9 cellular contexts compared by ENCODE assay signal in the genomic region with DNA sequence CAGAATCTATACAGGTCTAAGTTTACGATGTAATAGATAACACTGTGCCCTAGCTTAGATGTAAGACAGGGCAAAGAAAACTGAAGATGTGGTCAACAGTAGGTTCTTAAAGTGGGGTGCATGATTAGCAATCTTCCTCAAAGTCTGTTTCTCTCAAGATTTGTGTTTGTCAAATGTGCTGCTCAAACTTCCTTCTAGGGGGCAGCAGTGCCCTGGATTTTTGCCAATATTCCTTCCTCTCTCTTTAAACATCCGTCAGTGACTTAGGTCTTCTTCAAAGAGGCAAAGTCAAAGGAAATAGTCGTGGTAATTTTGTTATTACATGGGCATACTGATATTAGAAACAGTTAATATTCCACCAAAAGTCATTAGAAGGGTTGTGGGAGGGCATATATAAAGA. TPM values are rescaled to one million over a fixed set of nuclear protein-coding genes. Genes with fewer than 3 reads are reported as not detected.
A peak's percentile ranks its signal among the peaks of the same experiment; 100 is the strongest.
DNase-seq lines count a peak whose midpoint lies in the region; ATAC-seq, FAIRE-seq and TF ChIP-seq lines count a peak whose summit lies in the region.
"Had no signal": no experiment of that assay in that cellular context is flagged by ENCODE, and none has a peak within 500 bp of the region (broad histone marks: within the 10 kb centered on the region; RNA-seq: fewer than 3 reads in every experiment).

No MANE protein-coding gene starts in this region.

- POLR2A ChIA-PET in GM12878 (lab: Charles Lee): no interaction called here

- FAIRE-seq in GM12878 (lab: Jason Lieb, UNC): no peak

- no peaks in the 10 kb centered on the region for H3K27me3 Mint-ChIP-seq in nephron progenitor cell (ENCODE audit: low read depth, poor library complexity)

- H3K4me3 ChIP-seq in GM12865 (ENCODE audit: low read depth, low read length): no peak overlapping the region
- H3K4me3 ChIP-seq in GM12878: no peak overlapping the region

- in situ Hi-C loops in GM12878 (cut with MboI): no loop called here

- intact Hi-C loops in GM12878 (cut with micrococcal nuclease; ENCODE audit: unreplicated experiment): loop anchor here (2.0 to 10.0 kb wide), 2 partner anchors 201 to 519 kb away; no protein-coding TSS in a partner anchor

- TF ChIP-seq RAD21 in GM12878 (IDR thresholded peaks at IDR 0.05; ENCODE audit: insufficient read depth, low read depth, low read length): no peak

- H3K79me2 ChIP-seq in GM12878 (ENCODE audit: control insufficient read depth, insufficient read depth, low read length): no peaks in the 10 kb centered on the region

- CTCF ChIA-PET in GM12878 (lab: Yijun Ruan, JAX): interaction anchor here (0.6 kb wide), 1 partner anchor 96 kb away, joined by 3 read pairs; no protein-coding TSS in a partner anchor

- no peak overlapping the region for H2AFZ ChIP-seq in GM12878 (ENCODE audit: control insufficient read depth, low read depth, low read length)

- peaks cover 10% of the 10 kb centered on the region for H3K4me1 Mint-ChIP-seq in nephron progenitor cell
- H3K4me1 Mint-ChIP-seq: naive thymus-derived CD4-positive, alpha-beta T cell had no signal

- H3K27me3 ChIP-seq in GM12878 (replicated peaks in 1 of 2; ENCODE audit: control insufficient read depth in 2 of 2, insufficient read depth in 2 of 2, low read length in 1 of 2): no peaks in the 10 kb centered on the region

- no peak overlapping the region for H3K9ac ChIP-seq in GM12878 (ENCODE audit: control insufficient read depth, insufficient read depth, low read length)

- no peaks in the 10 kb centered on the region for H3K9me3 Mint-ChIP-seq in nephron progenitor cell

- peak; percentile 43 for ATAC-seq in GM12878
- ATAC-seq: naive thymus-derived CD4-positive, alpha-beta T cell had no signal

- no peak overlapping the region for H3K4me3 Mint-ChIP-seq in nephron progenitor cell
- H3K4me3 Mint-ChIP-seq: naive thymus-derived CD4-positive, alpha-beta T cell had no signal

- no peak overlapping the region for H3K4me2 ChIP-seq in GM12878 (ENCODE audit: control insufficient read depth, insufficient read depth)

- WGBS in GM12878 (ENCODE audit: insufficient coverage, insufficient replicate concordance, low lambda C conversion rate, missing lambda C conversion rate): 30% methylated on average over 3 of the region's 3 CpGs

- SMC1A ChIA-PET in GM12878 (lab: Charles Lee; ENCODE audit: uncharacterized antibody, unreplicated experiment): no interaction called here

- peak; percentile 4 for DNase-seq in GM12865 (ENCODE audit: low read depth)
- no peak for DNase-seq in GM12878 (ENCODE audit: low read depth, low spot score)
- peak; percentile 33 for DNase-seq in nephron progenitor cell
- no peak for DNase-seq in COLO668 (lab: John Stamatoyannopoulos, UW; ENCODE audit: unreplicated experiment)
- no peak for DNase-seq in ureter (ENCODE audit: low spot score)
- DNase-seq in amniotic stem cell (lab: John Stamatoyannopoulos, UW): no peak
- DNase-seq: foreskin fibroblast; naive thymus-derived CD4-positive, alpha-beta T cell had no signal

- no peak overlapping the region for H3K27ac ChIP-seq in GM12878 (ENCODE audit: control insufficient read depth, insufficient read depth)

- BruUV-seq in GM12878 (replicated peaks; lab: Mats Ljungman, UMichigan): no TSS peak

- no peak for TF ChIP-seq EP300 in GM12878 (IDR thresholded peaks at IDR 0.05; ENCODE audit: borderline replicate concordance in 1 of 2, control insufficient read depth in 1 of 2, low read depth in 2 of 2, low read length in 2 of 2)

- H3K27ac Mint-ChIP-seq in nephron progenitor cell: no peak overlapping the region
- H3K27ac Mint-ChIP-seq: naive thymus-derived CD4-positive, alpha-beta T cell had no signal

- no peak for TF ChIP-seq POLR2A in GM12878 (IDR thresholded peaks at IDR 0.05; ENCODE audit: low read depth, low read length)

- H3K9me3 ChIP-seq in GM12878 (replicated peaks; ENCODE audit: control insufficient read depth, insufficient read depth, low read length): no peaks in the 10 kb centered on the region

- H3K36me3 Mint-ChIP-seq in nephron progenitor cell (ENCODE audit: low read depth): no peaks in the 10 kb centered on the region
- H3K36me3 Mint-ChIP-seq: naive thymus-derived CD4-positive, alpha-beta T cell had no signal

- H3K36me3 ChIP-seq in GM12878 (ENCODE audit: control insufficient read depth in 2 of 2, insufficient read depth in 2 of 2, low read length in 1 of 2): no peaks in the 10 kb centered on the region

- TF ChIP-seq CTCF in GM12865 (IDR thresholded peaks at IDR 0.05; ENCODE audit: insufficient read depth, low read depth, low read length, missing control alignments): peak; percentile 11
- TF ChIP-seq CTCF in LNCAP (IDR thresholded peaks at IDR 0.05): peak; percentile 12; the same call in 1 of the 2 replicates
- TF ChIP-seq CTCF in GM12878 (IDR thresholded peaks at IDR 0.05 in 2 of 3, conservative IDR thresholded peaks at IDR 0.05 in 1 of 3; ENCODE audit: control insufficient read depth in 2 of 3, extremely low read depth in 1 of 3, insufficient read depth in 1 of 3, low read depth in 3 of 3, low read length in 3 of 3): peak; percentile 3 to 41 (median 27); a peak in 1 of 6 replicates
- peak; percentile 53 for TF ChIP-seq CTCF in nephron progenitor cell (IDR thresholded peaks at IDR 0.05)

- RAD21 ChIA-PET in GM12878 (lab: Charles Lee; ENCODE audit: unreplicated experiment): no interaction called here

- no peaks in the 10 kb centered on the region for H3K4me1 ChIP-seq in GM12878 (ENCODE audit: control insufficient read depth, insufficient read depth, low read length)

- no peaks in the 10 kb centered on the region for H4K20me1 ChIP-seq in GM12878 (ENCODE audit: control insufficient read depth, insufficient read depth)

TF ChIP-seq in GM12878, 131 proteins besides CTCF, POLR2A, EP300 and RAD21:
- no peak for TF ChIP-seq CEBPB (IDR thresholded peaks at IDR 0.05; ENCODE audit: borderline replicate concordance in 1 of 2, low read depth in 2 of 2, low read length in 2 of 2)
- peak; percentile 22; the same call in 1 of the 2 replicates for TF ChIP-seq SMC3 (IDR thresholded peaks at IDR 0.05; ENCODE audit: borderline replicate concordance, low read length)

RNA-seq across cellular contexts. Expression of a gene that starts 4.2 kb away (rescaled TPM):
- not detected in 2 replicates for total RNA-seq in GM12878 (2013; cell fraction: nucleolus; rRNA removed)
- total RNA-seq in GM12878 (2014; rRNA removed): not detected in 2 replicates
- not detected in 2 replicates for total RNA-seq in GM12878 (2014; rRNA removed; fragmentation: Illumina TruSeq; extraction: Trizol)
- total RNA-seq in GM12878 (2021): not detected in 2 replicates
- not detected for polyA plus RNA-seq in GM12878 (2011; ENCODE audit: low read depth)
- not detected in 2 replicates for polyA plus RNA-seq in GM12878 (2011; rRNA removed)
- polyA plus RNA-seq in GM12878 (2011; cell fraction: cytosol; rRNA removed): not detected in 2 replicates
- not detected in 2 replicates for polyA plus RNA-seq in GM12878 (2011; cell fraction: nucleus; rRNA removed)
- not detected in 2 replicates for polyA plus RNA-seq in GM12878 (2012)
- not detected in 2 replicates for polyA plus RNA-seq in GM12878 (2014; fragmentation: Illumina TruSeq; extraction: Trizol)
- not detected for polyA plus RNA-seq in GM12878 (2014; fragmentation: Nextera tagmentation; extraction: Ambion mirVana)
- not detected in 2 replicates for polyA plus RNA-seq in GM12878 (2014; rRNA removed)
- not detected for polyA plus RNA-seq in GM12878 (2016; fragmentation: Nextera tagmentation; extraction: Ambion mirVana)
- polyA minus RNA-seq in GM12878 (2011; rRNA and poly(A)+ RNA removed): not detected in 2 replicates
- polyA minus RNA-seq in GM12878 (2011; cell fraction: cytosol; rRNA and poly(A)+ RNA removed): not detected in 2 replicates
- not detected in 2 replicates for polyA minus RNA-seq in GM12878 (2011; cell fraction: nucleus; rRNA and poly(A)+ RNA removed)
- not detected for total RNA-seq in ureter
- total RNA-seq: naive thymus-derived CD4-positive, alpha-beta T cell had no signal
- polyA plus RNA-seq: naive thymus-derived CD4-positive, alpha-beta T cell had no signal

Comparison
In these comparisons a context has a peak if more than half of its experiments do, and no peak if none do; other contexts are left out.
1. DNase-seq: peak in GM12865 (single experiment) and nephron progenitor cell (single experiment); none in GM12878 (single experiment), COLO668 (single experiment), ureter (single experiment) and amniotic stem cell (single experiment).
2. Peak in every context shown above with its lines, with median percentiles within 50 percentile points of each other: CTCF ChIP-seq.